Comparison of ENCODE assay signal across 1 cellular context in genomic region chr13:28479005-28479404, GRCh38.
TF ChIP-seq lines count a peak whose summit lies in the region.

No MANE protein-coding gene starts in this region.

TF ChIP-seq in HEK293, 187 proteins besides CTCF, POLR2A, EP300 and RAD21 (continued from another document):
- TF ChIP-seq, protein P1, sequence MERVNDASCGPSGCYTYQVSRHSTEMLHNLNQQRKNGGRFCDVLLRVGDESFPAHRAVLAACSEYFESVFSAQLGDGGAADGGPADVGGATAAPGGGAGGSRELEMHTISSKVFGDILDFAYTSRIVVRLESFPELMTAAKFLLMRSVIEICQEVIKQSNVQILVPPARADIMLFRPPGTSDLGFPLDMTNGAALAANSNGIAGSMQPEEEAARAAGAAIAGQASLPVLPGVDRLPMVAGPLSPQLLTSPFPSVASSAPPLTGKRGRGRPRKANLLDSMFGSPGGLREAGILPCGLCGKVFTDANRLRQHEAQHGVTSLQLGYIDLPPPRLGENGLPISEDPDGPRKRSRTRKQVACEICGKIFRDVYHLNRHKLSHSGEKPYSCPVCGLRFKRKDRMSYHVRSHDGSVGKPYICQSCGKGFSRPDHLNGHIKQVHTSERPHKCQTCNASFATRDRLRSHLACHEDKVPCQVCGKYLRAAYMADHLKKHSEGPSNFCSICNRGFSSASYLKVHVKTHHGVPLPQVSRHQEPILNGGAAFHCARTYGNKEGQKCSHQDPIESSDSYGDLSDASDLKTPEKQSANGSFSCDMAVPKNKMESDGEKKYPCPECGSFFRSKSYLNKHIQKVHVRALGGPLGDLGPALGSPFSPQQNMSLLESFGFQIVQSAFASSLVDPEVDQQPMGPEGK (tag by site-specific recombination; IDR thresholded peaks at IDR 0.05), result no peak
- no peak for TF ChIP-seq ZNF350 (tag by site-specific recombination; IDR thresholded peaks at IDR 0.05)
- no peak for TF ChIP-seq ZBTB11 (tag by site-specific recombination; conservative IDR thresholded peaks at IDR 0.05; ENCODE audit: low read depth)
- peak; percentile 81 for TF ChIP-seq FEZF1 (tag by site-specific recombination; IDR thresholded peaks at IDR 0.05)
- no peak for TF ChIP-seq ZNF132 (tag by site-specific recombination; IDR thresholded peaks at IDR 0.05; ENCODE audit: borderline replicate concordance)
- TF ChIP-seq, protein P2, sequence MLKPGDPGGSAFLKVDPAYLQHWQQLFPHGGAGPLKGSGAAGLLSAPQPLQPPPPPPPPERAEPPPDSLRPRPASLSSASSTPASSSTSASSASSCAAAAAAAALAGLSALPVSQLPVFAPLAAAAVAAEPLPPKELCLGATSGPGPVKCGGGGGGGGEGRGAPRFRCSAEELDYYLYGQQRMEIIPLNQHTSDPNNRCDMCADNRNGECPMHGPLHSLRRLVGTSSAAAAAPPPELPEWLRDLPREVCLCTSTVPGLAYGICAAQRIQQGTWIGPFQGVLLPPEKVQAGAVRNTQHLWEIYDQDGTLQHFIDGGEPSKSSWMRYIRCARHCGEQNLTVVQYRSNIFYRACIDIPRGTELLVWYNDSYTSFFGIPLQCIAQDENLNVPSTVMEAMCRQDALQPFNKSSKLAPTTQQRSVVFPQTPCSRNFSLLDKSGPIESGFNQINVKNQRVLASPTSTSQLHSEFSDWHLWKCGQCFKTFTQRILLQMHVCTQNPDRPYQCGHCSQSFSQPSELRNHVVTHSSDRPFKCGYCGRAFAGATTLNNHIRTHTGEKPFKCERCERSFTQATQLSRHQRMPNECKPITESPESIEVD (tag by site-specific recombination; IDR thresholded peaks at IDR 0.05), result peak; percentile 86
